19 cellular contexts compared by ENCODE assay signal in the genomic region with DNA sequence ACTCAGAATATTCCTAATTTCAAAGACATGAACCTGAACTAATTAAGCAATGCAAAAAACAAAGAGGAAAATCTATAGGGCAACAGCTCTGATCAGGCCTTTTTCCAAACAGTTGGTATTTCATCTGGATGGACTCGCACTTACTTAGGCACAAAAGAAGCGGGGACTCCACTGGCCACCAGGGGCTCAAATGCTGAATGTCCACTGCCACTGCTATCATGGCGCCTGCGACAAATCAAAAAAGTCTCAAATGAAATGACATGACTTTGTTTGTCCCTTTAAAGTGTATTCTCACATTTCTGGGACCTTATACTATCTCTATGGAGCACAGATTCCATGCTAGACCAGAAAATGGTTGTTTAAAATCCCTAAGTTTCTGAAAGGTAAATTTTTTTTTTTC. TPM values are rescaled to one million over a fixed set of nuclear protein-coding genes. Genes with fewer than 3 reads are reported as not detected.
"Had no signal": no experiment of that assay in that cellular context is flagged by ENCODE, and none has a peak within 500 bp of the region (broad histone marks: within the 10 kb centered on the region; RNA-seq: fewer than 3 reads in every experiment).

No MANE protein-coding gene starts in this region.

RNA-seq across cellular contexts. Expression of a gene that starts 53.1 kb away (rescaled TPM):
- total RNA-seq: activated CD4-positive, alpha-beta T cell treated with anti-CD3 and anti-CD28 coated beads, Interleukin-2, amount 10 ng/mL, durations not matched to agents 7 days and 5 days; activated naive CD4-positive, alpha-beta T cell treated with anti-CD3 and anti-CD28 coated beads, Interleukin-2, amount 50 U/mL, for 72 hours; activated T-helper 2 cell treated with anti-CD3 and anti-CD28 coated beads, Interferon-gamma antibody, Interleukin-2, Interleukin-4, amounts not matched to agents 10 μg/mL and 5 μg/mL and 100 μg/mL, durations not matched to agents 14 hours and 24 hours and 36 hours; cardiac septum; cerebellum; esophagus mucosa; foreskin keratinocyte; heart left ventricle; kidney; left colon; liver; mammary epithelial cell; sciatic nerve; T-helper 2 cell treated with Interferon-gamma antibody and Interleukin-4, amounts not matched to agents 100 ng/mL and 5 ng/mL, for 36 hours; upper lobe of right lung; WTC11 had no signal
- polyA plus RNA-seq: foreskin keratinocyte, immature natural killer cell, mammary epithelial cell, small intestine, stomach had no signal
